18 cellular contexts compared by ENCODE assay signal in genomic region chr3:172167892-172168648, GRCh38.
DNase-seq lines count a peak whose midpoint lies in the region; ATAC-seq and TF ChIP-seq lines count a peak whose summit lies in the region.
"Had no signal": no experiment of that assay in that cellular context is flagged by ENCODE, and none has a peak within 500 bp of the region (broad histone marks: within the 10 kb centered on the region; RNA-seq: fewer than 3 reads in every experiment).

No MANE protein-coding gene starts in this region.

- H3K27me3 ChIP-seq in ACC112 (ENCODE audit: insufficient read depth, low read length) = no peaks in the 10 kb centered on the region
- H3K27me3 ChIP-seq in HCT116 (ENCODE audit: insufficient read depth, low read length) = no peaks in the 10 kb centered on the region
- H3K27me3 ChIP-seq in brain microvascular endothelial cell (replicated peaks) = no peaks in the 10 kb centered on the region

- peaks cover 5% of the 10 kb centered on the region; the same call in 1 of the 2 replicates for H3K36me3 ChIP-seq in ACC112 (ENCODE audit: insufficient read depth, low read length)
- H3K36me3 ChIP-seq in HCT116 (ENCODE audit: control insufficient read depth in 1 of 2, insufficient read depth in 2 of 2, low read length in 2 of 2) = no peaks in the 10 kb centered on the region
- H3K36me3 ChIP-seq in brain microvascular endothelial cell (replicated peaks) = peaks cover 11% of the 10 kb centered on the region
- H3K36me3 ChIP-seq: HAP-1 had no signal

- H3K9ac ChIP-seq in HCT116 (ENCODE audit: low read length) = no peak overlapping the region

- no peak for TF ChIP-seq RAD21 in HCT116 (IDR thresholded peaks at IDR 0.05; ENCODE audit: low read depth)

- CTCF ChIA-PET in HCT116 (lab: Charles Lee) = interaction anchor here (1.1 kb wide), 2 partner anchors 15 to 131 kb away, joined by 3 read pairs; no protein-coding TSS in a partner anchor

- H3K4me3 ChIP-seq in ACC112 (ENCODE audit: low read depth, low read length) (no peak overlapping the region), HCT116 (replicated peaks in 1 of 2; ENCODE audit: low read depth in 1 of 2, low read length in 2 of 2) (no peak overlapping the region), brain microvascular endothelial cell (ENCODE audit: low read depth, low read length) (no peak overlapping the region)
- H3K4me3 ChIP-seq: HAP-1, K562 had no signal

- no peaks in the 10 kb centered on the region for H4K20me1 ChIP-seq in HCT116 (ENCODE audit: insufficient read depth)

- H3K4me1 ChIP-seq in ACC112 (ENCODE audit: control insufficient read depth, insufficient read depth, low read length, unreplicated experiment) = peaks cover 55% of the 10 kb centered on the region
- H3K4me1 ChIP-seq in HCT116 (ENCODE audit: control insufficient read depth in 1 of 2, insufficient read depth in 2 of 2, low read length in 2 of 2) = peaks cover 12 to 25% of the 10 kb centered on the region in 2 experiments

- H3K4me2 ChIP-seq in HCT116 (ENCODE audit: low read length) = peak overlapping the region; percentile 4; the same call in 1 of the 2 replicates

- H3K27me3 Mint-ChIP-seq in nephron (ENCODE audit: low read depth) = no peaks in the 10 kb centered on the region
- H3K27me3 Mint-ChIP-seq: activated naive CD8-positive, alpha-beta T cell treated with anti-CD3 and anti-CD28 coated beads for 36 hours; type B pancreatic cell had no signal

- no TSS peak for BruUV-seq in HCT116 (replicated peaks; lab: Mats Ljungman, UMichigan)

- TF ChIP-seq CTCF in HCT116 (IDR thresholded peaks at IDR 0.05 in 2 of 3, conservative IDR thresholded peaks at IDR 0.05 in 1 of 3; ENCODE audit: borderline replicate concordance in 1 of 3, insufficient read depth in 1 of 3, low read depth in 2 of 3, low read length in 2 of 3) (no peak), brain microvascular endothelial cell (IDR thresholded peaks at IDR 0.05; ENCODE audit: low read depth, low read length, missing control alignments) (no peak), nephron (IDR thresholded peaks at IDR 0.05; ENCODE audit: unreplicated experiment in 3 of 3) (peak in 1 of 3 experiments; percentile 8)

- no peaks in the 10 kb centered on the region for H3K9me3 ChIP-seq in HCT116 (ENCODE audit: control insufficient read depth in 1 of 2, insufficient read depth in 1 of 2, low read depth in 1 of 2, low read length in 2 of 2)
- H3K9me3 ChIP-seq: HAP-1 had no signal

- intact Hi-C loops in HCT116 (cut with micrococcal nuclease) = no loop called here

- no peak overlapping the region for H2AFZ ChIP-seq in ACC112 (ENCODE audit: low read length, unreplicated experiment)
- no peak overlapping the region for H2AFZ ChIP-seq in HCT116 (ENCODE audit: low read depth, low read length, poor library complexity, severe bottlenecking)

- peaks cover 96% of the 10 kb centered on the region for H3K79me2 ChIP-seq in ACC112 (ENCODE audit: control insufficient read depth, insufficient read depth, low read length, unreplicated experiment)
- peaks cover 24% of the 10 kb centered on the region for H3K79me2 ChIP-seq in HCT116 (ENCODE audit: insufficient read depth, low read length)

- peaks cover 4% of the 10 kb centered on the region for H3K36me3 Mint-ChIP-seq in nephron (ENCODE audit: low read depth)
- H3K36me3 Mint-ChIP-seq: type B pancreatic cell had no signal

- no peak overlapping the region for H3K4me3 Mint-ChIP-seq in nephron
- H3K4me3 Mint-ChIP-seq: activated naive CD8-positive, alpha-beta T cell treated with anti-CD3 and anti-CD28 coated beads for 36 hours; type B pancreatic cell had no signal

- in situ Hi-C loops in brain microvascular endothelial cell (cut with HindIII; ENCODE audit: low pct_ligation_motif_present, low sequenced_read_pairs) = no loop called here

- H3K9me3 Mint-ChIP-seq in nephron = no peaks in the 10 kb centered on the region
- H3K9me3 Mint-ChIP-seq: activated naive CD8-positive, alpha-beta T cell treated with anti-CD3 and anti-CD28 coated beads for 36 hours; type B pancreatic cell had no signal

- H3K27ac ChIP-seq in ACC112 (ENCODE audit: low read depth, low read length) (peak overlapping the region; percentile 63), HCT116 (ENCODE audit: low read depth, low read length) (no peak overlapping the region), brain microvascular endothelial cell (peak overlapping the region; percentile 7)

- ATAC-seq in HCT116 (no peak), HG02798 (IDR thresholded peaks at IDR 0.05; ENCODE audit: poor library complexity, unreplicated experiment) (no peak)
- ATAC-seq: K562; stimulated activated naive CD8-positive, alpha-beta T cell treated with anti-CD3 and anti-CD28 coated beads, Interleukin-15, Interleukin-2, amounts not matched to agents 100 U/mL and 50 U/mL, for 24 hours had no signal

- H3K9me2 ChIP-seq in HCT116 (ENCODE audit: insufficient read depth) = no peaks in the 10 kb centered on the region

- peak overlapping the region; percentile 84 to 95 (median 95) for H3K27ac Mint-ChIP-seq in nephron
- H3K27ac Mint-ChIP-seq: activated naive CD8-positive, alpha-beta T cell treated with anti-CD3 and anti-CD28 coated beads for 36 hours had no signal

- RAD21 ChIA-PET in HCT116 (lab: Charles Lee; ENCODE audit: low non-redundant PET in 1 of 2, low total read pairs in 2 of 2, uncharacterized antibody in 2 of 2, unreplicated experiment in 2 of 2) = interaction anchor here in 1 of 2 experiments (0.7 kb wide), 1 partner anchor 302 kb away, joined by 3 read pairs; no protein-coding TSS in a partner anchor

- TF ChIP-seq POLR2A in HCT116 (IDR thresholded peaks at IDR 0.05; ENCODE audit: borderline replicate concordance, extremely low read depth, insufficient read depth, insufficient read length) = no peak

- POLR2A ChIA-PET in HCT116 (lab: Charles Lee) = no interaction called here

- DNase-seq in HCT116 (ENCODE audit: low read depth, low spot score) (no peak), brain microvascular endothelial cell (no peak), CD1c-positive myeloid dendritic cell (ENCODE audit: extremely low spot score) (no peak), NCI-H1694 (lab: John Stamatoyannopoulos, UW) (no peak)
- no peak for DNase-seq in stimulated activated naive CD4-positive, alpha-beta T cell (lab: John Stamatoyannopoulos, UW)
- DNase-seq: activated CD8-positive, alpha-beta memory T cell treated with anti-CD3 and anti-CD28 coated beads for 24 hours; activated naive CD8-positive, alpha-beta T cell treated with anti-CD3 and anti-CD28 coated beads for 36 hours; caudate nucleus; NCI-H2029 treated with DMSO at 0.1 percent for 48 hours; NCI-H510A treated with DMSO at 0.1 percent for 48 hours; retina; stimulated activated naive CD8-positive, alpha-beta T cell treated with anti-CD3 and anti-CD28 coated beads, Interleukin-15, Interleukin-2, amounts not matched to agents 100 U/mL and 50 U/mL, for 24 hours had no signal

- H3K4me1 Mint-ChIP-seq in nephron = peaks cover 50% of the 10 kb centered on the region

TF ChIP-seq in HCT116, 20 proteins besides CTCF, POLR2A, EP300 and RAD21:
- TF ChIP-seq ZBTB33 (IDR thresholded peaks at IDR 0.05; ENCODE audit: extremely low read depth, insufficient replicate concordance, low read length) (no peak), ZNF274 (IDR thresholded peaks at IDR 0.05; ENCODE audit: low read depth, low read length) (no peak), SP1 (IDR thresholded peaks at IDR 0.05; ENCODE audit: low read depth) (no peak), ELF1 (IDR thresholded peaks at IDR 0.05; ENCODE audit: borderline replicate concordance, low read depth) (no peak), EZH2 (IDR thresholded peaks at IDR 0.05) (no peak), EGR1 (IDR thresholded peaks at IDR 0.05; ENCODE audit: low read depth) (no peak), JUND (IDR thresholded peaks at IDR 0.05) (no peak), CBX3 (IDR thresholded peaks at IDR 0.05; ENCODE audit: low read depth) (no peak), REST (IDR thresholded peaks at IDR 0.05; ENCODE audit: low read depth) (no peak)
